Comparison of ENCODE assay signal across 28 cellular contexts in genomic region chr7:77216233-77216632, GRCh38. TPM values are rescaled to one million over a fixed set of nuclear protein-coding genes. Genes with fewer than 3 reads are reported as not detected.
"Had no signal": no experiment of that assay in that cellular context is flagged by ENCODE, and none has a peak within 500 bp of the region (broad histone marks: within the 10 kb centered on the region; RNA-seq: fewer than 3 reads in every experiment).

No MANE protein-coding gene starts in this region.

- H3K4me3 ChIP-seq: SK-N-MC had no signal

- H3K9ac ChIP-seq: KMS-11 had no signal

- H3K27ac ChIP-seq: KMS-11, SK-N-MC, VCaP had no signal

- DNase-seq: activated CD4-positive, alpha-beta memory T cell treated with anti-CD3 and anti-CD28 coated beads, Interleukin-2, amount 10 ng/mL, durations not matched to agents 7 days and 5 days; activated CD4-positive, alpha-beta T cell treated with anti-CD3 and anti-CD28 coated beads, Interleukin-2, amount 10 ng/mL, durations not matched to agents 7 days and 5 days; activated CD4-positive, CD25-positive, alpha-beta regulatory T cell; activated gamma-delta T cell; activated naive CD4-positive, alpha-beta T cell treated with anti-CD3 and anti-CD28 coated beads for 36 hours; activated T-cell treated with anti-CD3 and anti-CD28 coated beads for 4 hours; activated T-cell treated with anti-CD3 and anti-CD28 coated beads, Interleukin-2, amount 50 U/mL, for 48 hours; NCI-H1092; NCI-H1417; NCI-H1694; NCI-H2029; NCI-H2107; NCI-H2171 treated with DMSO at 0.1 percent for 48 hours; NCI-H345; NCI-H510A; NCI-H69; NK-92 treated with Interleukin-12 subunit alpha and Interleukin-12 subunit beta, amount 100 ng/mL, for 24 hours; OCI-M1; RPMI8226; T-cell; T-helper 2 cell had no signal

- ATAC-seq: activated T-helper 17 cell treated with anti-CD3 and anti-CD28 coated beads, Interleukin-2, amount 50 U/mL, for 72 hours; Panc1; Right ventricle myocardium inferior; T-cell had no signal

RNA-seq across cellular contexts. Expression of gene FGL2, which starts 16.6 kb away (rescaled TPM):
- total RNA-seq: activated naive CD4-positive, alpha-beta T cell treated with anti-CD3 and anti-CD28 coated beads for 36 hours; MCF 10A had no signal
